8 cellular contexts compared by ENCODE assay signal in genomic region chr10:110919349-110919931, GRCh38. TPM values are rescaled to one million over a fixed set of nuclear protein-coding genes. Genes with fewer than 3 reads are reported as not detected.
DNase-seq lines count a peak whose midpoint lies in the region; ATAC-seq and TF ChIP-seq lines count a peak whose summit lies in the region.

SHOC2 (plus strand) TSS chr10:110919604; CDS start chr10:110964359, 44,755 bp downstream.

- H3K27ac Mint-ChIP-seq in brain = peak within 1 kb of the TSS; percentile 98 to 100 (median 99)

- DNase-seq in AG08395 (ENCODE audit: low spot score) (peak; percentile 61), T-helper 22 cell (ENCODE audit: low read depth) (peak; percentile 99), islet precursor cell (peak; percentile 100), Ammon's horn (ENCODE audit: low spot score) (no peak)
- DNase-seq in stimulated activated CD4-positive, alpha-beta T cell treated with anti-CD3 and anti-CD28 coated beads, Interleukin-1b, Interleukin-23, amount 100 ng/mL, for 24 hours (ENCODE audit: low read depth in 4 of 4, low spot score in 1 of 4) = peak in 3 of 4 experiments; percentile 88 to 97 (median 96)

- peaks cover 58% of the 10 kb centered on the region for H3K4me1 Mint-ChIP-seq in brain

- ATAC-seq in HG03354 (IDR thresholded peaks at IDR 0.05; ENCODE audit: poor library complexity, severe bottlenecking, unreplicated experiment) = peak; percentile 21

- peaks cover 5% of the 10 kb centered on the region for H3K36me3 Mint-ChIP-seq in brain

- peak in 1 of 2 experiments; percentile 28 for TF ChIP-seq CTCF in brain (conservative IDR thresholded peaks at IDR 0.05)

- H3K9me3 Mint-ChIP-seq in brain = no peaks in the 10 kb centered on the region

- peak within 1 kb of the TSS; percentile 92 to 96 (median 96) for H3K4me3 Mint-ChIP-seq in brain

- peak; percentile 77 for TF ChIP-seq POLR2A in GM18951 (IDR thresholded peaks at IDR 0.05; ENCODE audit: extremely low read depth, insufficient read depth, insufficient read length)

- H3K27me3 Mint-ChIP-seq in brain = peaks cover 13% of the 10 kb centered on the region

- in situ Hi-C loops in GM18951 (cut with MboI; ENCODE audit: low sequenced_read_pairs, unreplicated experiment) = no loop called here

RNA-seq across cellular contexts. Expression of gene SHOC2, which starts in this region (rescaled TPM):
- polyA plus RNA-seq in brain (ENCODE audit: insufficient read depth, low read depth, low replicate concordance) = 10.1 TPM
